1 cellular context compared by ENCODE assay signal in genomic region chr1:208206092-208206698, GRCh38.
TF ChIP-seq lines count a peak whose summit lies in the region.

No MANE protein-coding gene starts in this region.

TF ChIP-seq in K562, 482 proteins besides CTCF, POLR2A, EP300 and RAD21 (continued from another document):
- TF ChIP-seq VEZF1 (CRISPR knock-in tag; IDR thresholded peaks at IDR 0.05) (no peak), NR2F6 (CRISPR knock-in tag; IDR thresholded peaks at IDR 0.05) (no peak), BMI1 (IDR thresholded peaks at IDR 0.05; ENCODE audit: low read length) (no peak), NR0B1 (IDR thresholded peaks at IDR 0.05; ENCODE audit: partially characterized antibody) (no peak), ZBTB49 (CRISPR knock-in tag; IDR thresholded peaks at IDR 0.05; ENCODE audit: borderline replicate concordance) (no peak), POLR3G (IDR thresholded peaks at IDR 0.05; ENCODE audit: extremely low read depth, insufficient read length, insufficient replicate concordance) (no peak), RBM15 (IDR thresholded peaks at IDR 0.05; ENCODE audit: insufficient read depth, low read length) (no peak), BCL6 (CRISPR knock-in tag; IDR thresholded peaks at IDR 0.05) (no peak), ZBTB5 (IDR thresholded peaks at IDR 0.05) (no peak), ZBTB9 (CRISPR knock-in tag; IDR thresholded peaks at IDR 0.05) (no peak), MEIS2 (IDR thresholded peaks at IDR 0.05; ENCODE audit: partially characterized antibody) (peak; percentile 81), SP1 (CRISPR knock-in tag; IDR thresholded peaks at IDR 0.05) (no peak), BHLHE40 (IDR thresholded peaks at IDR 0.05; ENCODE audit: low read length) (peak; percentile 54; the same call in 1 of the 2 replicates), ZNF133 (CRISPR knock-in tag; IDR thresholded peaks at IDR 0.05) (no peak), ADNP (tag; IDR thresholded peaks at IDR 0.05) (0 out of 2 replicates have a peak, but pooled peaks have one; percentile 43), USF2 (CRISPR knock-in tag; IDR thresholded peaks at IDR 0.05) (no peak), STAT5A (IDR thresholded peaks at IDR 0.05; ENCODE audit: borderline replicate concordance, low read length) (no peak), PCBP2 (IDR thresholded peaks at IDR 0.05; ENCODE audit: low read depth, low read length, poor library complexity, severe bottlenecking) (no peak), GMEB1 (CRISPR knock-in tag; IDR thresholded peaks at IDR 0.05) (no peak), PPARD (CRISPR knock-in tag; IDR thresholded peaks at IDR 0.05) (no peak), ZBTB12 (CRISPR knock-in tag; IDR thresholded peaks at IDR 0.05) (no peak), NFIX (CRISPR knock-in tag; IDR thresholded peaks at IDR 0.05; ENCODE audit: low read depth) (no peak), FOSL1 (tag; conservative IDR thresholded peaks at IDR 0.05) (peak; percentile 45; the same call in 1 of the 2 replicates)
TF ChIP-seq in K562: peak in this region for 12.
